ENCODE assay signal across 13 cellular contexts in genomic region chr2:201135396-201135795, GRCh38. TPM values are rescaled to one million over a fixed set of nuclear protein-coding genes. Genes with fewer than 3 reads are reported as not detected.
DNase-seq lines count a peak whose midpoint lies in the region; ATAC-seq, FAIRE-seq and TF ChIP-seq lines count a peak whose summit lies in the region.
"Had no signal": no experiment of that assay in that cellular context is flagged by ENCODE, and none has a peak within 500 bp of the region (broad histone marks: within the 10 kb centered on the region; RNA-seq: fewer than 3 reads in every experiment).

No MANE protein-coding gene starts in this region.

- H3K4me1 Mint-ChIP-seq in CD4-positive, alpha-beta T cell (ENCODE audit: low read depth) = peaks cover 49% of the 10 kb centered on the region
- H3K4me1 Mint-ChIP-seq in natural killer cell treated with Interleukin-12 subunit alpha and Interleukin-12 subunit beta and Interleukin-15 and Interleukin-18, amount 100 ng/mL, for 72 hours (ENCODE audit: low read depth in 2 of 2) = peaks cover 53 to 57% of the 10 kb centered on the region in 2 donors
- peaks cover 13% of the 10 kb centered on the region for H3K4me1 Mint-ChIP-seq in progenitor cell of endocrine pancreas (ENCODE audit: low read depth)

- H3K27me3 ChIP-seq in CD4-positive, alpha-beta T cell (ENCODE audit: control insufficient read depth, insufficient read depth, low read length) = no peaks in the 10 kb centered on the region
- H3K27me3 ChIP-seq: hepatocyte had no signal

- CTCF ChIA-PET in CD4-positive, alpha-beta T cell (lab: Charles Lee) = interaction anchor here (0.9 to 1.3 kb wide), 2 partner anchors 23 to 66 kb away, joined by 3 read pairs; no protein-coding TSS in a partner anchor

- peak; percentile 31 for FAIRE-seq in GM19239 (lab: Jason Lieb, UNC)

- no peak for TF ChIP-seq CTCF in CD4-positive, alpha-beta T cell (IDR thresholded peaks at IDR 0.05)
- no peak for TF ChIP-seq CTCF in progenitor cell of endocrine pancreas (IDR thresholded peaks at IDR 0.05; ENCODE audit: unreplicated experiment)

- POLR2A ChIA-PET in CD4-positive, alpha-beta T cell (lab: Charles Lee) = interaction anchor here (0.8 to 1.7 kb wide), 3 partner anchors 9 to 17 kb away, joined by 3 to 4 read pairs (median 4); no protein-coding TSS in a partner anchor

- intact Hi-C loops in CD4-positive, alpha-beta T cell (cut with DNase I, micrococcal nuclease) = no loop called here

- peaks cover 88% of the 10 kb centered on the region for H3K36me3 Mint-ChIP-seq in CD4-positive, alpha-beta T cell (ENCODE audit: low read depth)
- peaks cover 55% of the 10 kb centered on the region for H3K36me3 Mint-ChIP-seq in natural killer cell treated with Interleukin-12 subunit alpha and Interleukin-12 subunit beta and Interleukin-15 and Interleukin-18, amount 100 ng/mL, for 72 hours
- peaks cover 31% of the 10 kb centered on the region for H3K36me3 Mint-ChIP-seq in progenitor cell of endocrine pancreas (ENCODE audit: insufficient read depth)

- DNase-seq in CD4-positive, alpha-beta T cell = no peak
- no peak for DNase-seq in GM19239 (ENCODE audit: insufficient read length, low spot score)
- DNase-seq in natural killer cell treated with Interleukin-12 subunit alpha and Interleukin-12 subunit beta and Interleukin-15 and Interleukin-18, amount 100 ng/mL, for 72 hours (ENCODE audit: low spot score) = no peak
- no peak for DNase-seq in stimulated activated CD4-positive, alpha-beta T cell treated with anti-CD3 and anti-CD28 coated beads, Interleukin-12 subunit alpha, Interleukin-12 subunit beta, amount 100 ng/mL, for 4 hours
- no peak for DNase-seq in progenitor cell of endocrine pancreas (ENCODE audit: low spot score, unreplicated experiment)
- DNase-seq in NAMALWA (ENCODE audit: low spot score) = no peak
- DNase-seq: DMS79, naive B cell, NCI-H1930, T-helper 9 cell had no signal

- no peak overlapping the region for H3K4me3 Mint-ChIP-seq in CD4-positive, alpha-beta T cell
- H3K4me3 Mint-ChIP-seq in natural killer cell treated with Interleukin-12 subunit alpha and Interleukin-12 subunit beta and Interleukin-15 and Interleukin-18, amount 100 ng/mL, for 72 hours = peak overlapping the region; percentile 63
- H3K4me3 Mint-ChIP-seq in progenitor cell of endocrine pancreas (ENCODE audit: low read depth) = no peak overlapping the region
- H3K4me3 Mint-ChIP-seq: naive B cell had no signal

- H3K27ac Mint-ChIP-seq in CD4-positive, alpha-beta T cell = peak overlapping the region; percentile 60
- H3K27ac Mint-ChIP-seq in natural killer cell treated with Interleukin-12 subunit alpha and Interleukin-12 subunit beta and Interleukin-15 and Interleukin-18, amount 100 ng/mL, for 72 hours = peak overlapping the region; percentile 80 to 82
- H3K27ac Mint-ChIP-seq in progenitor cell of endocrine pancreas = no peak overlapping the region

- ATAC-seq in CD4-positive, alpha-beta T cell (ENCODE audit: poor library complexity) = no peak
- ATAC-seq in natural killer cell treated with Interleukin-12 subunit alpha and Interleukin-12 subunit beta and Interleukin-15 and Interleukin-18, amount 100 ng/mL, for 72 hours = peak in 1 of 2 donors; percentile 38
- ATAC-seq in HG03159 (IDR thresholded peaks at IDR 0.05; ENCODE audit: unreplicated experiment) = no peak

- no peak overlapping the region for H3K27ac ChIP-seq in CD4-positive, alpha-beta T cell (ENCODE audit: low read depth, low read length)
- peak overlapping the region; percentile 29 for H3K27ac ChIP-seq in cingulate gyrus (ENCODE audit: low read depth, low read length)
- H3K27ac ChIP-seq: hepatocyte had no signal

- H3K27me3 Mint-ChIP-seq in CD4-positive, alpha-beta T cell = no peaks in the 10 kb centered on the region
- no peaks in the 10 kb centered on the region for H3K27me3 Mint-ChIP-seq in natural killer cell treated with Interleukin-12 subunit alpha and Interleukin-12 subunit beta and Interleukin-15 and Interleukin-18, amount 100 ng/mL, for 72 hours
- H3K27me3 Mint-ChIP-seq in progenitor cell of endocrine pancreas = no peaks in the 10 kb centered on the region
- H3K27me3 Mint-ChIP-seq: naive B cell had no signal

- H3K9me3 ChIP-seq in CD4-positive, alpha-beta T cell (ENCODE audit: control insufficient read depth, low read length) = no peaks in the 10 kb centered on the region

- H3K9me3 Mint-ChIP-seq in CD4-positive, alpha-beta T cell = no peaks in the 10 kb centered on the region
- no peaks in the 10 kb centered on the region for H3K9me3 Mint-ChIP-seq in natural killer cell treated with Interleukin-12 subunit alpha and Interleukin-12 subunit beta and Interleukin-15 and Interleukin-18, amount 100 ng/mL, for 72 hours
- H3K9me3 Mint-ChIP-seq in progenitor cell of endocrine pancreas (ENCODE audit: low read depth) = no peaks in the 10 kb centered on the region
- H3K9me3 Mint-ChIP-seq: naive B cell had no signal

RNA-seq across cellular contexts. Expression of gene CFLAR, which starts 19.4 kb away (rescaled TPM):
- 100 to 1,000 TPM; 178 to 181 TPM for total RNA-seq in CD4-positive, alpha-beta T cell
- 100 to 1,000 TPM; 366 to 438 TPM for total RNA-seq in natural killer cell treated with Interleukin-12 subunit alpha and Interleukin-12 subunit beta and Interleukin-15 and Interleukin-18, amount 100 ng/mL, for 72 hours
- total RNA-seq in progenitor cell of endocrine pancreas = 46.1 and 50.0 TPM in 2 replicates

RNA-seq across cellular contexts. Expression of gene CASP10, which starts 47.5 kb away (rescaled TPM):
- 10 to 100 TPM; 12.6 to 13.7 TPM for total RNA-seq in CD4-positive, alpha-beta T cell
- 10 to 100 TPM; 17.5 to 23.0 TPM for total RNA-seq in natural killer cell treated with Interleukin-12 subunit alpha and Interleukin-12 subunit beta and Interleukin-15 and Interleukin-18, amount 100 ng/mL, for 72 hours
- total RNA-seq in progenitor cell of endocrine pancreas = 9.0 and 9.9 TPM in 2 replicates
